ENCODE assay signal across 14 cellular contexts in the genomic region with DNA sequence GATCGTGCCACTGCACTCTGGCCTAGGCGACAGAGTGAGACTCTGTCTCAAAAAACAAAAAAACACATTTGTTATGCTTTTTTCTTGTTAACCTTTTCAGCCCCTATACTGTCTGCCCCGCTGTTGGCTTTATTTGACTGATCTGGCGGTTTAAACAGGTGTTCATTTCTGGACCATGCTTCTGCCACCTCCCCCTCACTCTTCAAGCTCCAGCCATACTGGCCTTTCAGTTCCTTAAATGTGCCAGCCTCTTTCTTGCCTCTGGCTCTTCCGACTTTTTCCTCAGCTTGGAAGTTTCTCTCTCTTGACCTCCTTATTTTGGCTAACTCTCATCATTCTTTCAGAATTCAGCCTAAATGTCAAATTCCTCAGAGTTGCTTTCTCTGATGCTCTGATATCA. TPM values are rescaled to one million over a fixed set of nuclear protein-coding genes. Genes with fewer than 3 reads are reported as not detected.
A peak's percentile ranks its signal among the peaks of the same experiment; 100 is the strongest.
DNase-seq lines count a peak whose midpoint lies in the region; ATAC-seq and TF ChIP-seq lines count a peak whose summit lies in the region.
"Had no signal": no experiment of that assay in that cellular context is flagged by ENCODE, and none has a peak within 500 bp of the region (broad histone marks: within the 10 kb centered on the region; RNA-seq: fewer than 3 reads in every experiment).

No MANE protein-coding gene starts in this region.

- H3K4me1 ChIP-seq in sigmoid colon (peaks cover 0 to 5% (median 0%) of the 10 kb centered on the region in 4 donors), SJCRH30 (no peaks in the 10 kb centered on the region)
- H3K4me1 ChIP-seq: tibial artery had no signal

- TF ChIP-seq EP300 in sigmoid colon (IDR thresholded peaks at IDR 0.05) = no peak

- ATAC-seq in GM19455 (IDR thresholded peaks at IDR 0.05; ENCODE audit: unreplicated experiment) = peak; percentile 62
- ATAC-seq in HG02943 (IDR thresholded peaks at IDR 0.05; ENCODE audit: low read depth, unreplicated experiment) = peak; percentile 60
- ATAC-seq: SK-N-SH treated with all-trans-retinoic acid at 6 μM for 48 hours had no signal

- no peak for TF ChIP-seq POLR2A in sigmoid colon (IDR thresholded peaks at IDR 0.05)

- TF ChIP-seq CTCF in GM06990 (IDR thresholded peaks at IDR 0.05; ENCODE audit: insufficient read depth, low read length, poor library complexity, severe bottlenecking) (no peak), sigmoid colon (IDR thresholded peaks at IDR 0.05) (no peak)

- intact Hi-C loops in sigmoid colon (cut with DNase I) = no loop called here

- WGBS in sigmoid colon, 2 donors = 88 to 95% methylated on average over 5 of the region's 5 CpGs

- H3K4me3 ChIP-seq in GM06990 (replicated peaks; ENCODE audit: low read depth, low read length) (no peak overlapping the region), sigmoid colon (no peak overlapping the region), SJCRH30 (no peak overlapping the region)
- H3K4me3 ChIP-seq: cardiac muscle cell, tibial artery had no signal

- H3K36me3 ChIP-seq in GM06990 (ENCODE audit: control insufficient read depth, insufficient read depth, low read length) = no peaks in the 10 kb centered on the region
- no peaks in the 10 kb centered on the region for H3K36me3 ChIP-seq in sigmoid colon
- no peaks in the 10 kb centered on the region for H3K36me3 ChIP-seq in SJCRH30
- H3K36me3 ChIP-seq: cardiac muscle cell, tibial artery had no signal

- H3K27me3 ChIP-seq in GM06990 (replicated peaks; ENCODE audit: control insufficient read depth, insufficient read depth, low read length) (no peaks in the 10 kb centered on the region), sigmoid colon (no peaks in the 10 kb centered on the region), SJCRH30 (no peaks in the 10 kb centered on the region)
- H3K27me3 ChIP-seq: cardiac muscle cell, tibial artery had no signal

- peak; percentile 47 for DNase-seq in GM06990 (ENCODE audit: extremely low read depth, insufficient read length)
- DNase-seq in NAMALWA (ENCODE audit: low spot score) = peak; percentile 87
- no peak for DNase-seq in sigmoid colon
- DNase-seq in NCI-H345 treated with DMSO at 0.1 percent for 48 hours (lab: John Stamatoyannopoulos, UW; ENCODE audit: unreplicated experiment) = no peak
- no peak for DNase-seq in SHP77 (lab: John Stamatoyannopoulos, UW)
- DNase-seq in SJCRH30 = no peak
- DNase-seq: activated naive CD4-positive, alpha-beta T cell; NCI-H82; tibial artery had no signal

- H3K27ac ChIP-seq in sigmoid colon (no peak overlapping the region), SJCRH30 (no peak overlapping the region)
- H3K27ac ChIP-seq: cardiac muscle cell, tibial artery had no signal

- H3K9me3 ChIP-seq in sigmoid colon (no peaks in the 10 kb centered on the region), SJCRH30 (replicated peaks) (no peaks in the 10 kb centered on the region)
- H3K9me3 ChIP-seq: tibial artery had no signal

RNA-seq across cellular contexts. Expression of a gene that starts 35.2 kb away (rescaled TPM):
- 1 to 10 TPM in 3 of 4 donors, under 1 TPM in 1; 0.95 to 3.9 (median 2.7) TPM for total RNA-seq in sigmoid colon
- polyA plus RNA-seq in sigmoid colon = under 1 TPM in 2 of 3 donors, not detected in 1; 0.58 to 0.60 TPM
- 0.73 and 1.0 TPM in 2 replicates for total RNA-seq in SJCRH30 (2014; rRNA removed; shearing (Covaris generic))
- total RNA-seq: MCF 10A had no signal

RNA-seq across cellular contexts. Expression of a gene that starts 47.4 kb away (rescaled TPM):
- 100 to 1,000 TPM in 3 of 4 donors, 10 to 100 TPM in 1; 71.7 to 182 (median 132) TPM for total RNA-seq in sigmoid colon
- 10 to 100 TPM; 26.4 to 57.7 (median 35.5) TPM for polyA plus RNA-seq in sigmoid colon
- total RNA-seq in SJCRH30 (2014; rRNA removed; shearing (Covaris generic)) = 23.6 and 24.6 TPM in 2 replicates

Comparison
In these comparisons a context has a peak if more than half of its experiments do, and no peak if none do; other contexts are left out.
1. DNase-seq: peak in GM06990 (single experiment) and NAMALWA (single experiment); none in sigmoid colon (single experiment), NCI-H345 treated with DMSO at 0.1 percent for 48 hours (single experiment), SHP77 (0 of 2) and SJCRH30 (0 of 2).